12 cellular contexts compared by ENCODE assay signal in the genomic region with DNA sequence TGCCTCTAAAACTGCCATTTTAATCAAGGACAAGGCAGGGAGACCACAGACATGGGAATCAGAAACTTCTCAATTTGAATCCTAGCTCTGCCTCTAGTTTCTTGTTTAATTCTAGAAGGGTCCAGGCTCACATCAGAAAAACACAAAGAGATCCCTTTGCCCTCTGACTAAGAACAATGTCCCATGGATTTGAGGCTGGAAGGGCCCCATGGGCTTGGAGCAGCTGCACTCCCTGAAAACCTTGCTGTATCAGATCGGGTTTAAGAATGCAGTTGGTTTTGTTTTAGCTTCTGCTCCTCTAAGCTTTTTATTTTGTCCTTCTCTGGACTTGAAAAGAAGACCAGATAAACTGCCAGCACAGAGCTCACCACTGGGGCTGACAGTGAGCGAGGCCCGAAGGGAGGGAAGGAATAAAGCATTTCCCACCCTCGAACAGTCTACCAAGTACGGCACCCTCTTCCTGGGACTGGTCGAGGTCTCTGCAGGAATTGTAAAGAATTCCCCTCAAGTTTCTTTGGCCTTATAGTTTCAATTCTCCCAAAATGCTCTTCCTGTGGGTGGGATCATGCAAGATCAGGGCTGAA.
DNase-seq lines count a peak whose midpoint lies in the region; ATAC-seq and TF ChIP-seq lines count a peak whose summit lies in the region.
"Had no signal": no experiment of that assay in that cellular context is flagged by ENCODE, and none has a peak within 500 bp of the region (broad histone marks: within the 10 kb centered on the region; RNA-seq: fewer than 3 reads in every experiment).

No MANE protein-coding gene starts in this region.

- peaks cover 45% of the 10 kb centered on the region for H3K4me1 Mint-ChIP-seq in activated naive CD8-positive, alpha-beta T cell treated with anti-CD3 and anti-CD28 coated beads, Interleukin-2, amount 50 U/mL, for 24 hours

- TF ChIP-seq POLR2A in spleen (IDR thresholded peaks at IDR 0.05) (no peak), stomach (IDR thresholded peaks at IDR 0.05) (no peak)

- peaks cover 31% of the 10 kb centered on the region for H3K4me1 ChIP-seq in lower lobe of right lung
- peaks cover 10 to 74% (median 51%) of the 10 kb centered on the region in 6 donors for H3K4me1 ChIP-seq in spleen
- H3K4me1 ChIP-seq in stomach = peaks cover 0 to 54% (median 21%) of the 10 kb centered on the region in 4 donors

- DNase-seq in KBM-7 (peak; percentile 39), lower lobe of right lung (no peak), spleen (no peak), AG20443 (ENCODE audit: low spot score) (no peak), stomach (no peak), NCI-H2107 treated with DMSO at 0.1 percent for 48 hours (lab: John Stamatoyannopoulos, UW; ENCODE audit: unreplicated experiment) (no peak)
- no peak for DNase-seq in activated naive CD8-positive, alpha-beta T cell treated with anti-CD3 and anti-CD28 coated beads, Interleukin-2, amount 50 U/mL, for 24 hours
- DNase-seq: activated CD8-positive, alpha-beta memory T cell treated with anti-CD3 and anti-CD28 coated beads for 24 hours; Calu3; ovary; T-helper 1 cell had no signal

- no peak for TF ChIP-seq EP300 in stomach (IDR thresholded peaks at IDR 0.05)

- TF ChIP-seq CTCF in lower lobe of right lung (IDR thresholded peaks at IDR 0.05) (no peak), spleen (IDR thresholded peaks at IDR 0.05 in 8 of 11, conservative IDR thresholded peaks at IDR 0.05 in 3 of 11) (no peak), stomach (IDR thresholded peaks at IDR 0.05) (no peak)

- H3K36me3 Mint-ChIP-seq in activated naive CD8-positive, alpha-beta T cell treated with anti-CD3 and anti-CD28 coated beads, Interleukin-2, amount 50 U/mL, for 24 hours (ENCODE audit: low read depth) = peaks cover 4% of the 10 kb centered on the region

- H3K27ac ChIP-seq in lower lobe of right lung (peak overlapping the region; percentile 22), spleen (peak overlapping the region in 7 of 8 donors; percentile 48 to 85 (median 78)), stomach (peak overlapping the region in 2 of 5 donors; percentile 30 to 52)
- H3K27ac ChIP-seq: ovary had no signal

- peaks cover 1% of the 10 kb centered on the region for H3K9me3 Mint-ChIP-seq in activated naive CD8-positive, alpha-beta T cell treated with anti-CD3 and anti-CD28 coated beads, Interleukin-2, amount 50 U/mL, for 24 hours

- no peaks in the 10 kb centered on the region for H3K36me3 ChIP-seq in lower lobe of right lung
- H3K36me3 ChIP-seq in spleen = peaks cover 0 to under 1% (median 0%) of the 10 kb centered on the region in 6 donors
- no peaks in the 10 kb centered on the region for H3K36me3 ChIP-seq in stomach
- H3K36me3 ChIP-seq: ovary had no signal

- in situ Hi-C loops in KBM-7 (cut with MboI; ENCODE audit: low pct_unique_long_range_greater_than_20kb, low sequenced_read_pairs) = no loop called here

- H3K27me3 ChIP-seq in lower lobe of right lung (ENCODE audit: low read depth) (no peaks in the 10 kb centered on the region), spleen (replicated peaks in 1 of 7) (no peaks in the 10 kb centered on the region), stomach (no peaks in the 10 kb centered on the region)
- H3K27me3 ChIP-seq: ovary had no signal

- 39 to 51% (median 47%) methylated on average over 6 of the region's 6 CpGs for WGBS in spleen, 5 donors
- 67 to 83% (median 73%) methylated on average over 6 of the region's 6 CpGs for WGBS in stomach, 5 donors

- no peak overlapping the region for H3K4me3 Mint-ChIP-seq in activated naive CD8-positive, alpha-beta T cell treated with anti-CD3 and anti-CD28 coated beads, Interleukin-2, amount 50 U/mL, for 24 hours

- intact Hi-C loops in lower lobe of right lung (cut with DNase I) (no loop called here), spleen (cut with DNase I; ENCODE audit: low total_unique reads) (no loop called here), stomach (cut with DNase I; ENCODE audit: low total_unique reads) (no loop called here)

- H3K4me3 ChIP-seq in lower lobe of right lung (no peak overlapping the region), spleen (peak overlapping the region in 1 of 8 donors; percentile 14), stomach (no peak overlapping the region)
- H3K4me3 ChIP-seq: ovary had no signal

- H3K27ac Mint-ChIP-seq in activated naive CD8-positive, alpha-beta T cell treated with anti-CD3 and anti-CD28 coated beads, Interleukin-2, amount 50 U/mL, for 24 hours = peak overlapping the region; percentile 15

- H3K27me3 Mint-ChIP-seq in activated naive CD8-positive, alpha-beta T cell treated with anti-CD3 and anti-CD28 coated beads, Interleukin-2, amount 50 U/mL, for 24 hours = no peaks in the 10 kb centered on the region

- H3K9me3 ChIP-seq in lower lobe of right lung (no peaks in the 10 kb centered on the region), spleen (peaks cover 0 to 12% (median 9%) of the 10 kb centered on the region in 8 donors), stomach (peaks cover 0 to 8% (median 5%) of the 10 kb centered on the region in 4 donors)
- H3K9me3 ChIP-seq: ovary had no signal

- ATAC-seq in activated naive CD8-positive, alpha-beta T cell treated with anti-CD3 and anti-CD28 coated beads, Interleukin-2, amount 50 U/mL, for 24 hours = no peak
- no peak for ATAC-seq in lower lobe of right lung
- ATAC-seq in GM21723 (IDR thresholded peaks at IDR 0.05; ENCODE audit: unreplicated experiment) = no peak
